In genomic region chrX:24466025-24466424, GRCh38 we compare ENCODE assay signal across 9 cellular contexts. TPM values are rescaled to one million over a fixed set of nuclear protein-coding genes. Genes with fewer than 3 reads are reported as not detected.
DNase-seq lines count a peak whose midpoint lies in the region; ATAC-seq and TF ChIP-seq lines count a peak whose summit lies in the region.
"Had no signal": no experiment of that assay in that cellular context is flagged by ENCODE, and none has a peak within 500 bp of the region (broad histone marks: within the 10 kb centered on the region; RNA-seq: fewer than 3 reads in every experiment).

No MANE protein-coding gene starts in this region.

- H3K27me3 Mint-ChIP-seq in HFFc6 (ENCODE audit: insufficient read depth), result peaks cover 7% of the 10 kb centered on the region
- H3K27me3 Mint-ChIP-seq in nephron progenitor cell (ENCODE audit: low read depth, poor library complexity), result peaks cover 12% of the 10 kb centered on the region

- H3K9me3 ChIP-seq in BE2C, result no peaks in the 10 kb centered on the region

- no peaks in the 10 kb centered on the region for H3K27me3 ChIP-seq in BE2C

- H3K27ac Mint-ChIP-seq in HFFc6 (no peak overlapping the region), nephron progenitor cell (no peak overlapping the region)

- no peaks in the 10 kb centered on the region for H3K9me3 Mint-ChIP-seq in HFFc6
- H3K9me3 Mint-ChIP-seq in nephron progenitor cell, result no peaks in the 10 kb centered on the region

- DNase-seq in BE2C (no peak), HFFc6 (no peak), caudate nucleus (lab: John Stamatoyannopoulos, UW) (no peak), nephron progenitor cell (peak; percentile 11), HPDE6-E6E7 (ENCODE audit: extremely low spot score) (no peak), LoVo (ENCODE audit: low spot score) (no peak), DMS79 treated with DMSO at 0.1 percent for 48 hours (lab: John Stamatoyannopoulos, UW) (no peak)
- DNase-seq: KG1 had no signal

- no peaks in the 10 kb centered on the region for H3K4me1 ChIP-seq in BE2C

- peak overlapping the region; percentile 36 for H3K27ac ChIP-seq in caudate nucleus (ENCODE audit: low read depth, low read length)

- H3K36me3 ChIP-seq in BE2C, result no peaks in the 10 kb centered on the region

- H3K36me3 Mint-ChIP-seq in HFFc6 (ENCODE audit: low read depth) (no peaks in the 10 kb centered on the region), nephron progenitor cell (ENCODE audit: low read depth) (no peaks in the 10 kb centered on the region)

- H3K4me3 Mint-ChIP-seq in HFFc6, result peak overlapping the region; percentile 20; the same call in 1 of the 2 replicates
- H3K4me3 Mint-ChIP-seq in nephron progenitor cell, result peak overlapping the region; percentile 83

- H3K4me1 Mint-ChIP-seq in HFFc6 (ENCODE audit: low read depth) (no peaks in the 10 kb centered on the region), nephron progenitor cell (peaks cover 48% of the 10 kb centered on the region)

- TF ChIP-seq CTCF in BE2C (IDR thresholded peaks at IDR 0.05; ENCODE audit: low read depth, low read length) (no peak), HFFc6 (IDR thresholded peaks at IDR 0.05) (no peak), nephron progenitor cell (IDR thresholded peaks at IDR 0.05) (no peak)

- ATAC-seq in HG03196 (IDR thresholded peaks at IDR 0.05; ENCODE audit: unreplicated experiment), result no peak

- peak overlapping the region; percentile 69 for H3K4me3 ChIP-seq in BE2C (ENCODE audit: low read depth, low read length)

RNA-seq across cellular contexts. Expression of gene PDK3, which starts 0.9 kb away (rescaled TPM):
- polyA plus RNA-seq in BE2C (2012; ENCODE audit: insufficient read depth, insufficient read length, low read depth), result 2.1 TPM
- 1 to 10 TPM in 1 of 6 experiments, under 1 TPM in 4, not detected in 1; 0.09 to 1.2 (median 0.12) TPM for total RNA-seq in HFFc6 (2021; fragmentation: NEBNext Ultra II Directional; extraction: Animal tissue kit (Norgen Biotek cat#: 25700))
